Comparison of ENCODE assay signal across 15 cellular contexts in the genomic region with DNA sequence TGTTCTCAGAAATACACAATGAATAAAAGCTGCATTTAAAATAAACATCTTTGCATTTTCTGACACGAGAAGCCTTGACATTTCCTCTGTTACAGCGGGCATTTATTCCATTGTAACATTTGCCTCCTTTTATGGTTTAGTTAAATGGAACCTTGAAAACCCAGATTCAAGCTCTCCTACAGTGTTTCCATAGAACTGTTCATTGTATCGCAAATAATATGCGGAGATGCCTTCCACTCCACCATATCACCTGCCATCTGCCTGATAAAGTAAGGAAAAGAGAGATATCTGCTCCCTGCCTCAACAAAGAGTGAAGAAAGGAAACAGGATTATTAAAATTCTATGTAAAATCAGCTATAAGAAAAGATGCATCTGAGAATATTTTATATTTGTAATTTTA.
DNase-seq lines count a peak whose midpoint lies in the region; ATAC-seq and TF ChIP-seq lines count a peak whose summit lies in the region.
"Had no signal": no experiment of that assay in that cellular context is flagged by ENCODE, and none has a peak within 500 bp of the region (broad histone marks: within the 10 kb centered on the region; RNA-seq: fewer than 3 reads in every experiment).

No MANE protein-coding gene starts in this region.

- no peaks in the 10 kb centered on the region for H3K36me3 ChIP-seq in neuron (ENCODE audit: insufficient read depth, low read length)

- no peak overlapping the region for H3K4me3 Mint-ChIP-seq in activated CD8-positive, alpha-beta T cell treated with anti-CD3 and anti-CD28 coated beads for 36 hours
- H3K4me3 Mint-ChIP-seq: HFFc6 had no signal

- POLR2A ChIA-PET in activated CD8-positive, alpha-beta T cell treated with anti-CD3 and anti-CD28 coated beads for 36 hours (lab: Charles Lee) = no interaction called here

- H3K4me1 Mint-ChIP-seq in activated CD8-positive, alpha-beta T cell treated with anti-CD3 and anti-CD28 coated beads for 36 hours (ENCODE audit: low read depth) = no peaks in the 10 kb centered on the region

- H3K27ac Mint-ChIP-seq in activated CD8-positive, alpha-beta T cell treated with anti-CD3 and anti-CD28 coated beads for 36 hours = no peak overlapping the region
- H3K27ac Mint-ChIP-seq: HFFc6 had no signal

- intact Hi-C loops in activated CD8-positive, alpha-beta T cell treated with anti-CD3 and anti-CD28 coated beads for 36 hours (cut with micrococcal nuclease) = no loop called here

- no peak for ATAC-seq in activated CD8-positive, alpha-beta T cell treated with anti-CD3 and anti-CD28 coated beads for 36 hours
- ATAC-seq in GM21367 (IDR thresholded peaks at IDR 0.05; ENCODE audit: unreplicated experiment) (no peak), HG03571 (IDR thresholded peaks at IDR 0.05; ENCODE audit: unreplicated experiment) (no peak)

- DNase-seq in NCI-H1417 (lab: John Stamatoyannopoulos, UW) = peak in 2 of 3 experiments; percentile 18 to 84
- DNase-seq in NCI-H2081 treated with DMSO at 0.1 percent for 48 hours (lab: John Stamatoyannopoulos, UW) = peak; percentile 83
- DNase-seq in NCI-H748 treated with DMSO at 0.1 percent for 48 hours (lab: John Stamatoyannopoulos, UW) = peak; percentile 74
- DNase-seq in activated CD8-positive, alpha-beta T cell treated with anti-CD3 and anti-CD28 coated beads for 36 hours = no peak
- DNase-seq: Caco-2; DMS153; HFFc6; IMR-90; Kasumi-1; NCI-H524 treated with DMSO at 0.1 percent for 48 hours; NK-92 treated with Interleukin-12 subunit alpha and Interleukin-12 subunit beta, amount 100 ng/mL, for 24 hours; RPMI8226 had no signal

- H3K4me3 ChIP-seq in neuron (ENCODE audit: low read length) = no peak overlapping the region

- no peaks in the 10 kb centered on the region for H3K27me3 ChIP-seq in neuron (ENCODE audit: insufficient read depth, low read length)

- H3K4me1 ChIP-seq in neuron (ENCODE audit: insufficient read depth, low read length) = peaks cover 11% of the 10 kb centered on the region
- H3K4me1 ChIP-seq: Caco-2 had no signal

- CTCF ChIA-PET in activated CD8-positive, alpha-beta T cell treated with anti-CD3 and anti-CD28 coated beads for 36 hours (lab: Charles Lee) = interaction anchor here (0.7 kb wide), 1 partner anchor 460 kb away, joined by 3 read pairs; no protein-coding TSS in a partner anchor

- H3K27me3 Mint-ChIP-seq in activated CD8-positive, alpha-beta T cell treated with anti-CD3 and anti-CD28 coated beads for 36 hours = no peaks in the 10 kb centered on the region

- peaks cover 2% of the 10 kb centered on the region for H3K9me3 Mint-ChIP-seq in activated CD8-positive, alpha-beta T cell treated with anti-CD3 and anti-CD28 coated beads for 36 hours

- H3K36me3 Mint-ChIP-seq in activated CD8-positive, alpha-beta T cell treated with anti-CD3 and anti-CD28 coated beads for 36 hours (ENCODE audit: low read depth) = no peaks in the 10 kb centered on the region

- H2AFZ ChIP-seq in neuron (ENCODE audit: low read depth, low read length) = peak overlapping the region; percentile 45

- no peak for TF ChIP-seq CTCF in activated CD8-positive, alpha-beta T cell treated with anti-CD3 and anti-CD28 coated beads for 36 hours (IDR thresholded peaks at IDR 0.05)

- H3K9me3 ChIP-seq in neuron (ENCODE audit: low read length) = no peaks in the 10 kb centered on the region
- H3K9me3 ChIP-seq: Caco-2 had no signal
